In genomic region chr17:2710804-2711607, GRCh38 we compare ENCODE assay signal across 7 cellular contexts. TPM values are rescaled to one million over a fixed set of nuclear protein-coding genes. Genes with fewer than 3 reads are reported as not detected.
DNase-seq lines count a peak whose midpoint lies in the region; ATAC-seq, FAIRE-seq and TF ChIP-seq lines count a peak whose summit lies in the region.

No MANE protein-coding gene starts in this region.

- DNase-seq in RPMI8226 (peak; percentile 58), bronchial epithelial cell (ENCODE audit: low read depth) (no peak), lower leg skin (ENCODE audit: low spot score in 2 of 2) (peak in 1 of 2 donors; percentile 86), T-helper 9 cell (no peak)
- DNase-seq in stimulated activated naive CD8-positive, alpha-beta T cell treated with anti-CD3 and anti-CD28 coated beads, Interleukin-15, Interleukin-2, amounts not matched to agents 100 U/mL and 50 U/mL, for 24 hours = peak; percentile 55

- intact Hi-C loops in lower leg skin (cut with DNase I; ENCODE audit: low total_unique reads) = no loop called here

- peak overlapping the region; percentile 80 for H3K4me3 ChIP-seq in bronchial epithelial cell (ENCODE audit: low read depth, low read length)
- H3K4me3 ChIP-seq in lower leg skin (ENCODE audit: low read depth, poor library complexity, severe bottlenecking) = peak overlapping the region; percentile 61

- H3K36me3 ChIP-seq in bronchial epithelial cell (ENCODE audit: control insufficient read depth, insufficient read depth, low read length) = peaks cover 4% of the 10 kb centered on the region

- peak; percentile 36 for FAIRE-seq in bronchial epithelial cell (lab: Jason Lieb, UNC)

- ATAC-seq in GM18868 (IDR thresholded peaks at IDR 0.05; ENCODE audit: unreplicated experiment) (peak; percentile 23), HG02763 (IDR thresholded peaks at IDR 0.05; ENCODE audit: unreplicated experiment) (peak; percentile 21)
- ATAC-seq in stimulated activated naive CD8-positive, alpha-beta T cell treated with anti-CD3 and anti-CD28 coated beads, Interleukin-15, Interleukin-2, amounts not matched to agents 100 U/mL and 50 U/mL, for 24 hours = peak; percentile 2

- no peaks in the 10 kb centered on the region for H3K27me3 ChIP-seq in bronchial epithelial cell (ENCODE audit: control insufficient read depth, insufficient read depth, low read length)

- no peak for TF ChIP-seq POLR2A in lower leg skin (IDR thresholded peaks at IDR 0.05)

- TF ChIP-seq CTCF in bronchial epithelial cell (IDR thresholded peaks at IDR 0.05; ENCODE audit: insufficient read depth, low read length, severe bottlenecking) (no peak), lower leg skin (IDR thresholded peaks at IDR 0.05) (no peak)

- WGBS in lower leg skin, 2 donors = 1% methylated on average over 10 to 36 of the region's 82 CpGs

RNA-seq across cellular contexts. Expression of gene CLUH, which starts 0.6 kb away (rescaled TPM):
- total RNA-seq in bronchial epithelial cell (41.3 and 41.9 TPM in 2 replicates), lower leg skin (100 to 1,000 TPM in 3 of 4 donors, 10 to 100 TPM in 1; 99.3 to 178 (median 117) TPM)

RNA-seq across cellular contexts. Expression of gene CCDC92B, which starts 38.4 kb away (rescaled TPM):
- total RNA-seq in bronchial epithelial cell (not detected in 2 replicates), lower leg skin (under 1 TPM; 0.11 to 0.71 (median 0.34) TPM)

Comparison
In these comparisons a context has a peak if more than half of its experiments do, and no peak if none do; other contexts are left out.
1. DNase-seq: peak in RPMI8226 (single experiment) and stimulated activated naive CD8-positive, alpha-beta T cell treated with anti-CD3 and anti-CD28 coated beads, Interleukin-15, Interleukin-2, amounts not matched to agents 100 U/mL and 50 U/mL, for 24 hours (single experiment); none in bronchial epithelial cell (single experiment) and T-helper 9 cell (single experiment).
2. Peak in every context shown above with its lines, with median percentiles within 50 percentile points of each other: ATAC-seq.